ENCODE assay signal across 12 cellular contexts in genomic region chr13:41459754-41460111, GRCh38. TPM values are rescaled to one million over a fixed set of nuclear protein-coding genes. Genes with fewer than 3 reads are reported as not detected.
DNase-seq lines count a peak whose midpoint lies in the region; ATAC-seq and TF ChIP-seq lines count a peak whose summit lies in the region.
"Had no signal": no experiment of that assay in that cellular context is flagged by ENCODE, and none has a peak within 500 bp of the region (broad histone marks: within the 10 kb centered on the region; RNA-seq: fewer than 3 reads in every experiment).

No MANE protein-coding gene starts in this region.

- POLR2A ChIA-PET in CD4-positive, alpha-beta T cell (lab: Charles Lee) = interaction anchor here (0.7 to 5.7 kb wide), 14 partner anchors 10 to 193 kb away, joined by 3 to 37 read pairs (median 6); no protein-coding TSS in a partner anchor

- H3K4me3 ChIP-seq in OCI-LY1 (ENCODE audit: low read depth, low read length, poor library complexity, severe bottlenecking) (peak overlapping the region; percentile 88), neutrophil (ENCODE audit: low read depth in 1 of 2, low read length in 1 of 2) (no peak overlapping the region)

- no peaks in the 10 kb centered on the region for H4K20me1 ChIP-seq in OCI-LY1 (ENCODE audit: insufficient read depth, low read length)

- no peak overlapping the region for H2AFZ ChIP-seq in OCI-LY1 (ENCODE audit: low read length)

- peaks cover 3% of the 10 kb centered on the region for H3K27me3 Mint-ChIP-seq in CD4-positive, alpha-beta T cell
- no peaks in the 10 kb centered on the region for H3K27me3 Mint-ChIP-seq in effector memory CD8-positive, alpha-beta T cell
- H3K27me3 Mint-ChIP-seq in endothelial cell (ENCODE audit: unreplicated experiment) = peaks cover 11% of the 10 kb centered on the region

- intact Hi-C loops in CD4-positive, alpha-beta T cell (cut with DNase I, micrococcal nuclease) = loop anchor here (1.0 to 10.0 kb wide), 8 partner anchors 34 to 585 kb away; partner anchors contain the start of gene DGKH (in 1 of the 2)

- H3K36me3 Mint-ChIP-seq in CD4-positive, alpha-beta T cell (ENCODE audit: low read depth) = peaks cover 70% of the 10 kb centered on the region
- peaks cover 82% of the 10 kb centered on the region for H3K36me3 Mint-ChIP-seq in effector memory CD8-positive, alpha-beta T cell (ENCODE audit: insufficient read depth)
- H3K36me3 Mint-ChIP-seq in endothelial cell (ENCODE audit: low read depth, unreplicated experiment) = no peaks in the 10 kb centered on the region

- H3K36me3 ChIP-seq in OCI-LY1 (ENCODE audit: insufficient read depth, low read length) = peaks cover 67% of the 10 kb centered on the region
- no peaks in the 10 kb centered on the region for H3K36me3 ChIP-seq in neutrophil

- H3K9ac ChIP-seq in OCI-LY1 (ENCODE audit: low read length) = peak overlapping the region; percentile 89

- H3K4me1 Mint-ChIP-seq in CD4-positive, alpha-beta T cell (ENCODE audit: low read depth) = peaks cover 73% of the 10 kb centered on the region
- H3K4me1 Mint-ChIP-seq in effector memory CD8-positive, alpha-beta T cell (ENCODE audit: low read depth in 2 of 2) = peaks cover 59 to 66% of the 10 kb centered on the region in 2 donors
- H3K4me1 Mint-ChIP-seq in endothelial cell (ENCODE audit: unreplicated experiment) = peaks cover 7% of the 10 kb centered on the region

- DNase-seq in CD4-positive, alpha-beta T cell = peak in 1 of 10 experiments; percentile 30
- no peak for DNase-seq in effector memory CD8-positive, alpha-beta T cell
- DNase-seq in SKM-1 treated with dmso at 0.1 percent for 144 hours (lab: John Stamatoyannopoulos, UW; ENCODE audit: unreplicated experiment) (no peak), glomerular visceral epithelial cell (ENCODE audit: extremely low spot score) (no peak), endothelial cell (ENCODE audit: low spot score) (no peak)
- DNase-seq: H9, NCI-H1694 had no signal

- peak overlapping the region; percentile 94 for H3K4me3 Mint-ChIP-seq in CD4-positive, alpha-beta T cell
- H3K4me3 Mint-ChIP-seq in effector memory CD8-positive, alpha-beta T cell = peak overlapping the region; percentile 78 to 83
- H3K4me3 Mint-ChIP-seq in endothelial cell (ENCODE audit: unreplicated experiment) = no peak overlapping the region

- H3K27me3 ChIP-seq in CD4-positive, alpha-beta T cell (ENCODE audit: control insufficient read depth, insufficient read depth, low read length) = no peaks in the 10 kb centered on the region
- H3K27me3 ChIP-seq in OCI-LY1 (ENCODE audit: insufficient read depth, low read length) (no peaks in the 10 kb centered on the region), neutrophil (peaks cover 27% of the 10 kb centered on the region)

- H3K9me2 ChIP-seq in OCI-LY1 (ENCODE audit: low read depth, low read length) = no peaks in the 10 kb centered on the region

- CTCF ChIA-PET in CD4-positive, alpha-beta T cell (lab: Charles Lee) = interaction anchor here (1.3 to 3.7 kb wide), 8 partner anchors 8 to 193 kb away, joined by 3 to 49 read pairs (median 4); no protein-coding TSS in a partner anchor

- H3K27ac Mint-ChIP-seq in CD4-positive, alpha-beta T cell = peak overlapping the region; percentile 98
- H3K27ac Mint-ChIP-seq in effector memory CD8-positive, alpha-beta T cell = peak overlapping the region; percentile 88 to 92
- H3K27ac Mint-ChIP-seq in endothelial cell (ENCODE audit: unreplicated experiment) = no peak overlapping the region
- H3K27ac Mint-ChIP-seq: H9 had no signal

- H3K79me2 ChIP-seq in OCI-LY1 (ENCODE audit: insufficient read depth, low read length) = peaks cover 47% of the 10 kb centered on the region

- H3K9me3 ChIP-seq in CD4-positive, alpha-beta T cell (ENCODE audit: control insufficient read depth, low read length) = no peaks in the 10 kb centered on the region
- H3K9me3 ChIP-seq in OCI-LY1 (ENCODE audit: low read length) (no peaks in the 10 kb centered on the region), neutrophil (no peaks in the 10 kb centered on the region)

- no peak for ATAC-seq in CD4-positive, alpha-beta T cell (ENCODE audit: poor library complexity)
- no peak for ATAC-seq in effector memory CD8-positive, alpha-beta T cell (replicated peaks)
- ATAC-seq in esophagus mucosa = no peak
- ATAC-seq: Panc1 had no signal

- H3K27ac ChIP-seq in CD4-positive, alpha-beta T cell (ENCODE audit: low read depth, low read length) = peak overlapping the region; percentile 93
- H3K27ac ChIP-seq in OCI-LY1 (ENCODE audit: low read depth, low read length, poor library complexity, severe bottlenecking) = peak overlapping the region; percentile 87
- peak overlapping the region; percentile 57 for H3K27ac ChIP-seq in neutrophil

- peaks cover 64% of the 10 kb centered on the region for H3K4me1 ChIP-seq in OCI-LY1 (ENCODE audit: insufficient read depth, low read length, severe bottlenecking)
- H3K4me1 ChIP-seq in neutrophil (ENCODE audit: control insufficient read depth in 1 of 2, insufficient read depth in 1 of 2, low read depth in 1 of 2, low read length in 1 of 2) = peaks cover 69 to 72% of the 10 kb centered on the region in 2 experiments

- TF ChIP-seq CTCF in CD4-positive, alpha-beta T cell (IDR thresholded peaks at IDR 0.05) = no peak
- TF ChIP-seq CTCF in OCI-LY1 (IDR thresholded peaks at IDR 0.05; ENCODE audit: low read length) (no peak), neutrophil (IDR thresholded peaks at IDR 0.05) (no peak), endothelial cell (IDR thresholded peaks at IDR 0.05; ENCODE audit: unreplicated experiment) (no peak)

- no peaks in the 10 kb centered on the region for H3K9me3 Mint-ChIP-seq in CD4-positive, alpha-beta T cell
- no peaks in the 10 kb centered on the region for H3K9me3 Mint-ChIP-seq in effector memory CD8-positive, alpha-beta T cell
- no peaks in the 10 kb centered on the region for H3K9me3 Mint-ChIP-seq in endothelial cell (ENCODE audit: unreplicated experiment)

- H3K4me2 ChIP-seq in OCI-LY1 (ENCODE audit: low read length) = peak overlapping the region; percentile 88

- peaks cover 8% of the 10 kb centered on the region; the same call in 1 of the 2 replicates for H3F3A ChIP-seq in OCI-LY1 (ENCODE audit: insufficient read depth, low read length)

RNA-seq across cellular contexts. Expression of gene RGCC, which starts 2.4 kb away (rescaled TPM):
- total RNA-seq in CD4-positive, alpha-beta T cell = 100 to 1,000 TPM; 752 to 758 TPM
- total RNA-seq in esophagus mucosa (5.5 TPM), endothelial cell (ENCODE audit: unreplicated experiment) (0.77 TPM)
- total RNA-seq: chondrocyte, H9 had no signal

Comparison
In these comparisons a context has a peak if more than half of its experiments do, and no peak if none do; other contexts are left out.
1. RNA of gene RGCC, which starts 2.4 kb away (total RNA-seq): 752 to 758 TPM in CD4-positive, alpha-beta T cell; 5.5 TPM in esophagus mucosa (single experiment) and 0.77 TPM in endothelial cell (single experiment); every median in the first group is over 100 times any median in the second.
2. Peak in every context shown above with its lines, with median percentiles within 50 percentile points of each other: H3K27ac ChIP-seq.